Comparison of ENCODE assay signal across 27 cellular contexts in the genomic region with DNA sequence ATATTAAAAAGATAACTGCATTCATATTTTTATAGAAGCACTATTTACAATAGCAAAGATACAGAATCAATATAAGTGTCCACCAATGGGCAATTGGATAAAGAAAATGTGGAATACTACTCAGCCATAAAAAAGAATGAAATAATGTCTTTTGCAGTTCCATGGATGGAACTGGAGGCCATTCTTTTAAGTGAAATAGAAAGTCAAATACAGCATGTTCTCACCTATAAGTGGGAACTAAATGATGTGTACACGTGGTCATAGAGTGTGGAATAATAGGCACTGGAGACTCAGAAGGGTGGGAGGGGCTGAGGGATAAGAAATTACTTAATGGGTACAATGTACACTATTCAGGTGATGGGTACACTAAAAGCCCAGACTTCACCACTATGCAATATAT.
"Had no signal": no experiment of that assay in that cellular context is flagged by ENCODE, and none has a peak within 500 bp of the region (broad histone marks: within the 10 kb centered on the region; RNA-seq: fewer than 3 reads in every experiment).

No MANE protein-coding gene starts in this region.

- ATAC-seq: stimulated activated effector memory CD8-positive, alpha-beta T cell treated with anti-CD3 and anti-CD28 coated beads, Interleukin-12 subunit alpha, Interleukin-12 subunit beta, amount 100 ng/mL, for 72 hours; stimulated activated memory B cell treated with anti-CD40 and anti-IgM and Interleukin-4, amounts not matched to agents 10 μg/mL and 1 μg/mL and 100 μg/mL, for 72 hours; stimulated activated naive B cell treated with anti-CD40 and anti-IgM and Interleukin-4, amounts not matched to agents 10 μg/mL and 1 μg/mL and 100 μg/mL, for 72 hours; stimulated activated naive CD8-positive, alpha-beta T cell treated with anti-CD3 and anti-CD28 coated beads, Interleukin-15, amount 100 ng/mL, for 72 hours; stimulated activated naive CD8-positive, alpha-beta T cell treated with anti-CD3 and anti-CD28 coated beads, Interleukin-15, Interleukin-2, amounts not matched to agents 100 U/mL and 50 U/mL, for 24 hours; upper lobe of right lung had no signal

- H3K4me3 ChIP-seq: stomach, suprapubic skin, testis, thoracic aorta, thyroid gland, tibial artery, tibial nerve, transverse colon, upper lobe of left lung, upper lobe of right lung, uterus, vagina had no signal

- H3K4me1 ChIP-seq: stomach, suprapubic skin, testis, thyroid gland, tibial artery, tibial nerve, transverse colon, upper lobe of left lung, upper lobe of right lung, uterus, vagina had no signal

- DNase-seq: stimulated activated CD4-positive, alpha-beta T cell treated with anti-CD3 and anti-CD28 coated beads, Interleukin-2, amount 100 ng/mL, for 48 hours; stimulated activated CD4-positive, alpha-beta T cell treated with anti-CD3 and anti-CD28 coated beads, Interleukin-4, amount 100 ng/mL, for 1 hour; stimulated activated CD4-positive, alpha-beta T cell treated with anti-CD3 and anti-CD28 coated beads, Interleukin-4, amount 100 ng/mL, for 24 hours; stimulated activated CD4-positive, alpha-beta T cell treated with anti-CD3 and anti-CD28 coated beads, Interleukin-4, amount 100 ng/mL, for 4 hours; stimulated activated CD8-positive, alpha-beta memory T cell treated with anti-CD3 and anti-CD28 coated beads, Interleukin-4, amount 100 ng/mL, for 48 hours; stimulated activated naive B cell treated with anti-CD40 and anti-IgM and Interleukin-4, amounts not matched to agents 10 μg/mL and 1 μg/mL and 100 μg/mL, for 72 hours; stimulated activated naive CD4-positive, alpha-beta T cell; stimulated activated naive CD4-positive, alpha-beta T cell treated with Interleukin-2 at 50 U/mL for 16 hours; stimulated activated naive CD8-positive, alpha-beta T cell treated with anti-CD3 and anti-CD28 coated beads, Interleukin-15, amount 100 ng/mL, for 72 hours; stimulated activated naive CD8-positive, alpha-beta T cell treated with anti-CD3 and anti-CD28 coated beads, Interleukin-15, Interleukin-2, amounts not matched to agents 100 U/mL and 50 U/mL, for 24 hours; stomach; substantia nigra; testis; thyroid gland; tibial artery; transverse colon; trophoblast cell; upper lobe of left lung; upper lobe of right lung; uterus had no signal

- H3K27me3 ChIP-seq: stomach, suprapubic skin, testis, thyroid gland, tibial artery, tibial nerve, transverse colon, upper lobe of left lung, upper lobe of right lung, uterus, vagina had no signal

- H3K27ac ChIP-seq: stomach, suprapubic skin, testis, thoracic aorta, thyroid gland, tibial artery, tibial nerve, transverse colon, upper lobe of left lung, upper lobe of right lung, uterus, vagina had no signal

- H3K9me3 ChIP-seq: stomach, suprapubic skin, testis, thoracic aorta, thyroid gland, tibial artery, tibial nerve, transverse colon, upper lobe of left lung, upper lobe of right lung, uterus, vagina had no signal

- H3K36me3 ChIP-seq: uterus had no signal

- FAIRE-seq: urothelium cell line had no signal
